8 cellular contexts compared by ENCODE assay signal in the genomic region with DNA sequence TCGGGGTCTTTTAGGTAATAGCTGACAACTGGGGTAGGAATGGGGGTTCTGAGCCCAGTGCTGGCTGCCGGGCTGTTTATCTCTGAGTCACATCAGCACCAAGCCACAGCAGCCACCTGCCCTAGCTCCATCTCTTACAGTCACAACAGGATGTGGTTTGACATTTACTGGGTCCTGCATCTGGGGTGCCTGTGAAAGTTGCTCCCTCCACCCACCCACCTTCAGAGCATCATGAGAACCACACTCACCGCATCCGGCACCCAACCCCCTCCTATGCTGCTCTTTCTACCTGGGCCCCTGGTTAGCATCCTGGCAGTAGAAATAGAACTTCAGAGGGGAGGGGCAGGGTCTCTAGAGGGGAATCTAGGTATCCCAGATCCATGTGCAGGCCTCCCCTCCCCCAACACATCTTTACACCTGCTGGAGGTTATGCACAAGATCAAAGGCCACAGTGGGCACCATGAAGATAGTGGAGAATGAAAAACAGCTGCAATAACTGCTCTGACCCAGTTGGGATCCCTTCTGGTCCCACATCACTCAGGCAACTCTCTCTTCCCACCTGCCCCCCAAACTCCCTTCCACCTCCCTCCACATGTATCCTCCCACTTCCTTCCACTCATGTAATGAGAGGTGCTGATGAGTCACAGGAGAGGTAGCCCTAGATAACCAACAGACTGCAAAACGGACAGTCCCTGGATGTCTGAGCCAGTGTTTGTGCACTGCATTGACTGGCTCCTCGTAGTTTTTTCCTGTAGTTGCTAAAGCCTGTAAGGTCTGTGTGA. TPM values are rescaled to one million over a fixed set of nuclear protein-coding genes. Genes with fewer than 3 reads are reported as not detected.
DNase-seq lines count a peak whose midpoint lies in the region; ATAC-seq and TF ChIP-seq lines count a peak whose summit lies in the region.

No MANE protein-coding gene starts in this region.

- H4K20me1 ChIP-seq in Karpas-422 (ENCODE audit: insufficient read depth, low read depth, low read length), result no peaks in the 10 kb centered on the region

- H3K36me3 ChIP-seq in HAP-1 (replicated peaks) (no peaks in the 10 kb centered on the region), Karpas-422 (ENCODE audit: insufficient read depth, low read length) (no peaks in the 10 kb centered on the region)

- intact Hi-C loops in CD4-positive, alpha-beta T cell (cut with DNase I, micrococcal nuclease), result loop anchor here (1.0 to 5.0 kb wide), 5 partner anchors 11 to 573 kb away; a partner anchor contains a TSS

- in situ Hi-C loops in HAP-1 (cut with MboI; ENCODE audit: low sequenced_read_pairs), result no loop called here

- peak overlapping the region; percentile 77 for H3K4me3 Mint-ChIP-seq in CD4-positive, alpha-beta T cell
- peak overlapping the region; percentile 68 for H3K4me3 Mint-ChIP-seq in stimulated activated memory B cell treated with anti-CD40 and anti-IgM and Interleukin-4, amounts not matched to agents 10 μg/mL and 1 μg/mL and 100 μg/mL, for 72 hours

- peak; percentile 89 to 98 (median 94) for DNase-seq in CD4-positive, alpha-beta T cell
- DNase-seq in GM20000 (ENCODE audit: low spot score) (peak; percentile 82), inferior parietal cortex (ENCODE audit: extremely low spot score) (peak; percentile 22), HAP-1 (ENCODE audit: low spot score in 2 of 2) (no peak), Karpas-422 (no peak)
- DNase-seq in activated CD8-positive, alpha-beta memory T cell treated with anti-CD3 and anti-CD28 coated beads, Interleukin-2, amount 50 U/mL, for 1 hour (ENCODE audit: extremely low read depth), result peak; percentile 97

- H3K9me2 ChIP-seq in Karpas-422 (replicated peaks; ENCODE audit: insufficient read depth, low read length), result no peaks in the 10 kb centered on the region

- H3K36me3 Mint-ChIP-seq in CD4-positive, alpha-beta T cell (ENCODE audit: low read depth), result peaks cover 29% of the 10 kb centered on the region
- peaks cover 13% of the 10 kb centered on the region for H3K36me3 Mint-ChIP-seq in stimulated activated memory B cell treated with anti-CD40 and anti-IgM and Interleukin-4, amounts not matched to agents 10 μg/mL and 1 μg/mL and 100 μg/mL, for 72 hours

- H3K27me3 Mint-ChIP-seq in CD4-positive, alpha-beta T cell, result no peaks in the 10 kb centered on the region
- no peaks in the 10 kb centered on the region for H3K27me3 Mint-ChIP-seq in stimulated activated memory B cell treated with anti-CD40 and anti-IgM and Interleukin-4, amounts not matched to agents 10 μg/mL and 1 μg/mL and 100 μg/mL, for 72 hours

- POLR2A ChIA-PET in CD4-positive, alpha-beta T cell (lab: Charles Lee), result interaction anchor here (0.5 to 30.9 kb wide), 82 partner anchors 9 to 599 kb away, joined by 3 to 5733 read pairs (median 7); a partner anchor contains a TSS

- H3K27me3 ChIP-seq in CD4-positive, alpha-beta T cell (ENCODE audit: control insufficient read depth, insufficient read depth, low read length), result no peaks in the 10 kb centered on the region
- H3K27me3 ChIP-seq in HAP-1 (ENCODE audit: low read depth) (peaks cover 2% of the 10 kb centered on the region; the same call in 1 of the 2 replicates), Karpas-422 (ENCODE audit: low read length) (no peaks in the 10 kb centered on the region)

- H3K27ac Mint-ChIP-seq in CD4-positive, alpha-beta T cell, result peak overlapping the region; percentile 98
- H3K27ac Mint-ChIP-seq in stimulated activated memory B cell treated with anti-CD40 and anti-IgM and Interleukin-4, amounts not matched to agents 10 μg/mL and 1 μg/mL and 100 μg/mL, for 72 hours, result peak overlapping the region; percentile 99

- H3K4me2 ChIP-seq in Karpas-422 (ENCODE audit: low read depth, low read length, poor library complexity, severe bottlenecking), result no peak overlapping the region

- H3K9ac ChIP-seq in Karpas-422 (ENCODE audit: low read length), result no peak overlapping the region

- H3K4me3 ChIP-seq in HAP-1 (no peak overlapping the region), Karpas-422 (ENCODE audit: low read length) (no peak overlapping the region)

- H3K9me3 Mint-ChIP-seq in CD4-positive, alpha-beta T cell, result no peaks in the 10 kb centered on the region
- peaks cover 3% of the 10 kb centered on the region for H3K9me3 Mint-ChIP-seq in stimulated activated memory B cell treated with anti-CD40 and anti-IgM and Interleukin-4, amounts not matched to agents 10 μg/mL and 1 μg/mL and 100 μg/mL, for 72 hours

- CTCF ChIA-PET in CD4-positive, alpha-beta T cell (lab: Charles Lee), result interaction anchor here (0.9 to 7.2 kb wide), 11 partner anchors 15 to 571 kb away, joined by 3 to 135 read pairs (median 7); no protein-coding TSS in a partner anchor

- H3K4me1 Mint-ChIP-seq in CD4-positive, alpha-beta T cell (ENCODE audit: low read depth), result peaks cover 100% of the 10 kb centered on the region
- peaks cover 95% of the 10 kb centered on the region for H3K4me1 Mint-ChIP-seq in stimulated activated memory B cell treated with anti-CD40 and anti-IgM and Interleukin-4, amounts not matched to agents 10 μg/mL and 1 μg/mL and 100 μg/mL, for 72 hours

- no peaks in the 10 kb centered on the region for H3K9me3 ChIP-seq in CD4-positive, alpha-beta T cell (ENCODE audit: control insufficient read depth, low read length)
- no peaks in the 10 kb centered on the region for H3K9me3 ChIP-seq in HAP-1
- H3K9me3 ChIP-seq in Karpas-422 (ENCODE audit: low read length), result no peaks in the 10 kb centered on the region

- H3K4me1 ChIP-seq in HAP-1 (no peaks in the 10 kb centered on the region), Karpas-422 (ENCODE audit: low read length) (no peaks in the 10 kb centered on the region)

- H3K79me2 ChIP-seq in Karpas-422 (ENCODE audit: low read length), result no peaks in the 10 kb centered on the region

- no peak overlapping the region for H2AFZ ChIP-seq in Karpas-422 (ENCODE audit: low read length)

- ATAC-seq in CD4-positive, alpha-beta T cell (ENCODE audit: poor library complexity), result peak; percentile 68
- ATAC-seq in HG03575 (IDR thresholded peaks at IDR 0.05; ENCODE audit: extremely low read depth, insufficient number of reproducible peaks, low FRiP score, unreplicated experiment), result peak; percentile 72
- peak; percentile 93 for ATAC-seq in stimulated activated memory B cell treated with anti-CD40 and anti-IgM and Interleukin-4, amounts not matched to agents 10 μg/mL and 1 μg/mL and 100 μg/mL, for 72 hours

- no peak for TF ChIP-seq CTCF in CD4-positive, alpha-beta T cell (IDR thresholded peaks at IDR 0.05)
- no peak for TF ChIP-seq CTCF in GM20000 (IDR thresholded peaks at IDR 0.05; ENCODE audit: extremely low read depth, missing control alignments)

- H3K27ac ChIP-seq in CD4-positive, alpha-beta T cell (ENCODE audit: low read depth, low read length), result peak overlapping the region; percentile 99
- H3K27ac ChIP-seq in Karpas-422 (ENCODE audit: low read length), result no peak overlapping the region

RNA-seq across cellular contexts. Expression of a gene that starts 38.2 kb away (rescaled TPM):
- total RNA-seq in CD4-positive, alpha-beta T cell, result not detected
- total RNA-seq in Karpas-422 (2014; rRNA removed; shearing (Covaris generic); ENCODE audit: low replicate concordance), result not detected in 2 replicates

RNA-seq across cellular contexts. Expression of a gene that starts 45.9 kb away (rescaled TPM):
- 10 to 100 TPM; 50.7 to 55.8 TPM for total RNA-seq in CD4-positive, alpha-beta T cell
- not detected in 2 replicates for total RNA-seq in Karpas-422 (2014; rRNA removed; shearing (Covaris generic); ENCODE audit: low replicate concordance)

RNA-seq across cellular contexts. Expression of a gene that starts 59.7 kb away (rescaled TPM):
- not detected for total RNA-seq in CD4-positive, alpha-beta T cell
- total RNA-seq in Karpas-422 (2014; rRNA removed; shearing (Covaris generic); ENCODE audit: low replicate concordance), result not detected in 2 replicates

Comparison
In these comparisons a context has a peak if more than half of its experiments do, and no peak if none do; other contexts are left out.
1. DNase-seq: peak in CD4-positive, alpha-beta T cell (10 of 10), GM20000 (single experiment), activated CD8-positive, alpha-beta memory T cell treated with anti-CD3 and anti-CD28 coated beads, Interleukin-2, amount 50 U/mL, for 1 hour (single experiment) and inferior parietal cortex (single experiment); none in HAP-1 (0 of 2) and Karpas-422 (single experiment).
2. RNA of a gene that starts 45.9 kb away (total RNA-seq): 50.7 to 55.8 TPM in CD4-positive, alpha-beta T cell; not detected in Karpas-422; every median in the first group is over 10 times any median in the second.
3. Peak in every context shown above with its lines, with median percentiles within 50 percentile points of each other: ATAC-seq.